ENCODE assay signal across 14 cellular contexts in the genomic region with DNA sequence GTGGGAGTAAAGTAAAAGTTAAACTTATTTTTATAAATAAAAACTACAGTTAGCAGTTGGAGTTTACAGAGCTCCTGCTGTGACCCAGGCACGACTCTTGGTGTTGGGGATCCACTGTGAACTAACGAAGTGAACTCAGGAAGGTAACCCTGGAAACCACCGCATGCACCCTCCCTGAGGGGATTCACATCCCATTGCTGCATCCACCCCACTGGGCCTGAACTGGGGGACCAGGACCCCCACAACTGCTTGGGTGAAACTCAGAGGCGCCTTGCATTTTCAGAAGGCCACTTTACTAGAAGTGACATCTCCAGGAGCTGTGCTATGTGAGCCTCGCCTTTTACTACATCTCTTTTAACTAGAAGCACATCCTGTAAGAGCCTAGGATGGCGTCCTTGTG.
"Had no signal": no experiment of that assay in that cellular context is flagged by ENCODE, and none has a peak within 500 bp of the region (broad histone marks: within the 10 kb centered on the region; RNA-seq: fewer than 3 reads in every experiment).

No MANE protein-coding gene starts in this region.

- H3K27ac Mint-ChIP-seq: naive B cell, nephron had no signal

- H3K4me1 ChIP-seq: thyroid gland had no signal

- H3K4me1 Mint-ChIP-seq: naive B cell, nephron had no signal

- H3K4me3 ChIP-seq: dorsolateral prefrontal cortex, hepatocyte, thyroid gland had no signal

- DNase-seq: cortex of kidney; dorsolateral prefrontal cortex; effector CD8-positive, alpha-beta T cell; foreskin melanocyte; kidney glomerular epithelial cell; mesendoderm; naive B cell; occipital lobe; small intestine; stimulated activated CD4-positive, alpha-beta T cell treated with anti-CD3 and anti-CD28 coated beads, Interleukin-12 subunit alpha, Interleukin-12 subunit beta, amount 100 ng/mL, for 4 hours; stimulated activated naive CD4-positive, alpha-beta T cell; thyroid gland had no signal

- FAIRE-seq: small intestine had no signal

- H3K9me3 ChIP-seq: thyroid gland had no signal

- H3K4me3 Mint-ChIP-seq: naive B cell, nephron had no signal

- H3K36me3 ChIP-seq: thyroid gland had no signal

- H3K36me3 Mint-ChIP-seq: naive B cell had no signal

- H3K27ac ChIP-seq: dorsolateral prefrontal cortex, hepatocyte, thyroid gland had no signal
